21 cellular contexts compared by ENCODE assay signal in genomic region chr21:45457161-45457831, GRCh38. TPM values are rescaled to one million over a fixed set of nuclear protein-coding genes. Genes with fewer than 3 reads are reported as not detected.
A peak's percentile ranks its signal among the peaks of the same experiment; 100 is the strongest.
DNase-seq lines count a peak whose midpoint lies in the region; ATAC-seq and TF ChIP-seq lines count a peak whose summit lies in the region.
"Had no signal": no experiment of that assay in that cellular context is flagged by ENCODE, and none has a peak within 500 bp of the region (broad histone marks: within the 10 kb centered on the region; RNA-seq: fewer than 3 reads in every experiment).

No MANE protein-coding gene starts in this region.

- no peak overlapping the region for H2AFZ ChIP-seq in IMR-90 (replicated peaks; ENCODE audit: low read length, poor library complexity)
- H2AFZ ChIP-seq: parathyroid adenoma had no signal

- H4K20me1 ChIP-seq in IMR-90 (ENCODE audit: insufficient read depth, low read length): peaks cover 48% of the 10 kb centered on the region

- H2BK5ac ChIP-seq in IMR-90 (ENCODE audit: low read depth, low read length, poor library complexity, severe bottlenecking): no peak overlapping the region

- TF ChIP-seq POLR2A in IMR-90 (IDR thresholded peaks at IDR 0.05; ENCODE audit: low read depth, low read length): no peak
- no peak for TF ChIP-seq POLR2A in right lobe of liver (IDR thresholded peaks at IDR 0.05)

- H3K9ac ChIP-seq in IMR-90 (ENCODE audit: low read depth, low read length) (no peak overlapping the region), skeletal muscle tissue (ENCODE audit: low read depth in 1 of 3, low read length in 3 of 3) (no peak overlapping the region)
- H3K9ac ChIP-seq: parathyroid adenoma had no signal

- H3K79me1 ChIP-seq in IMR-90 (ENCODE audit: low read depth in 1 of 2, low read length in 2 of 2): peaks cover 30 to 76% of the 10 kb centered on the region in 2 experiments

- POLR2A ChIA-PET in IMR-90 (lab: Charles Lee; ENCODE audit: unreplicated experiment): no interaction called here

- H2AK5ac ChIP-seq in IMR-90 (ENCODE audit: low read depth, low read length): peak overlapping the region; percentile 26; the same call in 1 of the 2 replicates

- H3K9me1 ChIP-seq in IMR-90 (ENCODE audit: insufficient read depth, low read length): peaks cover 35% of the 10 kb centered on the region

- H3K9me3 Mint-ChIP-seq in chondrocyte (ENCODE audit: low read depth): peaks cover 9% of the 10 kb centered on the region

- no peaks in the 10 kb centered on the region for H3K27me3 ChIP-seq in IMR-90 (ENCODE audit: control insufficient read depth, insufficient read depth, low read length)
- H3K27me3 ChIP-seq in right lobe of liver: no peaks in the 10 kb centered on the region
- H3K27me3 ChIP-seq in skeletal muscle tissue (ENCODE audit: control insufficient read depth in 3 of 3, insufficient read depth in 3 of 3, low read length in 3 of 3): peaks cover 12 to 36% (median 24%) of the 10 kb centered on the region in 3 donors
- H3K27me3 ChIP-seq: transverse colon had no signal

- H3K9me3 ChIP-seq in IMR-90 (ENCODE audit: control insufficient read depth, insufficient read depth, low read length): peaks cover 2% of the 10 kb centered on the region; the same call in 1 of the 2 replicates
- no peaks in the 10 kb centered on the region for H3K9me3 ChIP-seq in right lobe of liver
- H3K9me3 ChIP-seq in skeletal muscle tissue (ENCODE audit: control insufficient read depth in 3 of 3, low read length in 3 of 3): peaks cover 0 to 5% (median 0%) of the 10 kb centered on the region in 3 donors

- H4K8ac ChIP-seq in IMR-90 (ENCODE audit: low read depth in 2 of 2, low read length in 2 of 2): no peak overlapping the region

- H3K36me3 Mint-ChIP-seq in chondrocyte (ENCODE audit: low read depth): peaks cover 13% of the 10 kb centered on the region

- peaks cover 40% of the 10 kb centered on the region for H3K4me1 Mint-ChIP-seq in chondrocyte (ENCODE audit: low read depth)

- H3K27me3 Mint-ChIP-seq in chondrocyte (ENCODE audit: low read depth): no peaks in the 10 kb centered on the region
- H3K27me3 Mint-ChIP-seq: activated CD8-positive, alpha-beta T cell treated with anti-CD3 and anti-CD28 coated beads for 36 hours; stimulated activated naive CD8-positive, alpha-beta T cell treated with anti-CD3 and anti-CD28 coated beads, Interleukin-15, Interleukin-2, amounts not matched to agents 100 ng/mL and 50 ng/mL, for 24 hours had no signal

- no peak overlapping the region for H3K4me3 Mint-ChIP-seq in chondrocyte (ENCODE audit: unreplicated experiment)
- H3K4me3 Mint-ChIP-seq: activated CD8-positive, alpha-beta T cell treated with anti-CD3 and anti-CD28 coated beads for 36 hours; activated naive CD8-positive, alpha-beta T cell; nephron progenitor cell; stimulated activated naive CD8-positive, alpha-beta T cell treated with anti-CD3 and anti-CD28 coated beads, Interleukin-15, Interleukin-2, amounts not matched to agents 100 ng/mL and 50 ng/mL, for 24 hours had no signal

- CTCF ChIA-PET in IMR-90 (lab: Yijun Ruan, JAX): no interaction called here

- H2BK15ac ChIP-seq in IMR-90 (ENCODE audit: low read depth, low read length): no peak overlapping the region

- H3K23ac ChIP-seq in IMR-90 (ENCODE audit: low read depth, low read length): no peak overlapping the region

- H3K4me3 ChIP-seq in IMR-90 (ENCODE audit: insufficient read depth, low read depth, low read length) (no peak overlapping the region), right lobe of liver (peak overlapping the region; percentile 69 to 91 (median 79)), skeletal muscle tissue (ENCODE audit: low read length in 3 of 3) (peak overlapping the region in 2 of 3 donors; percentile 13 to 14)
- H3K4me3 ChIP-seq: transverse colon had no signal

- H3K56ac ChIP-seq in IMR-90 (ENCODE audit: extremely low read depth, insufficient read depth, low read length): no peak overlapping the region

- no peak for TF ChIP-seq CTCF in IMR-90 (conservative IDR thresholded peaks at IDR 0.05; ENCODE audit: low read depth, low read length)
- TF ChIP-seq CTCF in chondrocyte (IDR thresholded peaks at IDR 0.05): no peak
- TF ChIP-seq CTCF in right lobe of liver (IDR thresholded peaks at IDR 0.05): no peak

- dilution Hi-C loops in IMR-90 (cut with HindIII; ENCODE audit: low sequenced_read_pairs, unreplicated experiment): no loop called here

- no peak overlapping the region for H2AK9ac ChIP-seq in IMR-90 (replicated peaks; ENCODE audit: low read depth, low read length, poor library complexity)

- no peak overlapping the region for H3K14ac ChIP-seq in IMR-90 (replicated peaks; ENCODE audit: low read depth, low read length)

- H3K36me3 ChIP-seq in IMR-90 (ENCODE audit: control insufficient read depth, insufficient read depth, low read length) (peaks cover 15% of the 10 kb centered on the region; the same call in 1 of the 2 replicates), right lobe of liver (peaks cover 0 to 14% (median 0%) of the 10 kb centered on the region in 4 donors), skeletal muscle tissue (ENCODE audit: control insufficient read depth in 3 of 3, insufficient read depth in 3 of 3, low read length in 3 of 3) (no peaks in the 10 kb centered on the region)
- H3K36me3 ChIP-seq: transverse colon had no signal

- intact Hi-C loops in IMR-90 (cut with micrococcal nuclease): no loop called here
- intact Hi-C loops in right lobe of liver (cut with DNase I): no loop called here

- no TSS peak for BruUV-seq in IMR-90 (replicated peaks; lab: Mats Ljungman, UMichigan)

- H4K91ac ChIP-seq in IMR-90 (ENCODE audit: insufficient read depth, low read depth, low read length): peak overlapping the region; percentile 24; the same call in 1 of the 2 replicates

- TF ChIP-seq RAD21 in IMR-90 (IDR thresholded peaks at IDR 0.05; ENCODE audit: low read length): no peak

- no peak for ATAC-seq in IMR-90 (ENCODE audit: low read depth)
- ATAC-seq in right lobe of liver: no peak
- ATAC-seq in HG03045 (IDR thresholded peaks at IDR 0.05; ENCODE audit: unreplicated experiment): no peak
- no peak for ATAC-seq in GM21515 (IDR thresholded peaks at IDR 0.05; ENCODE audit: unreplicated experiment)
- ATAC-seq: activated CD8-positive, alpha-beta T cell treated with anti-CD3 and anti-CD28 coated beads for 36 hours had no signal

- H3K4ac ChIP-seq in IMR-90 (ENCODE audit: low read depth, low read length): no peak overlapping the region; the same call in 1 of the 2 replicates

- no peak for DNase-seq in IMR-90
- peak; percentile 70 for DNase-seq in chondrocyte (ENCODE audit: low spot score)
- DNase-seq in right lobe of liver: peak in 2 of 3 donors; percentile 27 to 55
- no peak for DNase-seq in COLO829 (ENCODE audit: low spot score)
- no peak for DNase-seq in COR-L47 (lab: John Stamatoyannopoulos, UW)
- DNase-seq: ACHN; activated CD4-positive, alpha-beta T cell treated with anti-CD3 and anti-CD28 coated beads for 1 hour; activated CD8-positive, alpha-beta T cell treated with anti-CD3 and anti-CD28 coated beads for 36 hours; Caco-2; DMS79 treated with DMSO at 0.1 percent for 48 hours; Kasumi-1; nephron progenitor cell; OCI-M1; transverse colon had no signal

- no peak overlapping the region for H2BK20ac ChIP-seq in IMR-90 (ENCODE audit: low read depth, low read length)

- H3K4me2 ChIP-seq in IMR-90 (ENCODE audit: low read depth, low read length): no peak overlapping the region

- H4K5ac ChIP-seq in IMR-90 (ENCODE audit: low read depth, low read length): no peak overlapping the region

- no peak overlapping the region for H3K27ac ChIP-seq in IMR-90 (ENCODE audit: insufficient read depth, low read length)
- peak overlapping the region; percentile 11 to 78 (median 78) for H3K27ac ChIP-seq in right lobe of liver
- H3K27ac ChIP-seq in skeletal muscle tissue (ENCODE audit: low read depth, low read length): no peak overlapping the region
- H3K27ac ChIP-seq: parathyroid adenoma, transverse colon had no signal

- H3K18ac ChIP-seq in IMR-90 (ENCODE audit: low read depth, low read length): no peak overlapping the region

- 91% methylated on average over 10 of the region's 25 CpGs; no CpG with 5 or more reads in 1 of the 2 experiments for WGBS in IMR-90 (ENCODE audit: extremely low coverage in 2 of 2, insufficient read length in 1 of 2), 2 experiments
- WGBS in right lobe of liver (ENCODE audit: insufficient coverage, low coverage, low lambda C conversion rate, missing lambda C conversion rate): no CpG with 5 or more reads among the region's 25 CpGs

- in situ Hi-C loops in IMR-90 (cut with MboI; ENCODE audit: low sequenced_read_pairs): no loop called here

- H3K4me1 ChIP-seq in IMR-90 (ENCODE audit: control insufficient read depth, insufficient read depth, low read length) (peaks cover 54% of the 10 kb centered on the region), right lobe of liver (peaks cover 0 to 56% (median 24%) of the 10 kb centered on the region in 4 donors), skeletal muscle tissue (ENCODE audit: control insufficient read depth in 3 of 3, insufficient read depth in 3 of 3, low read length in 3 of 3) (peaks cover 12 to 26% (median 18%) of the 10 kb centered on the region in 3 donors)
- H3K4me1 ChIP-seq: parathyroid adenoma had no signal

- no peak overlapping the region for H2BK120ac ChIP-seq in IMR-90 (ENCODE audit: low read depth, low read length)

- H3K27ac Mint-ChIP-seq in chondrocyte (ENCODE audit: unreplicated experiment): peak overlapping the region; percentile 57
- H3K27ac Mint-ChIP-seq: activated CD8-positive, alpha-beta T cell treated with anti-CD3 and anti-CD28 coated beads for 36 hours; activated naive CD8-positive, alpha-beta T cell; activated T-helper 2 cell treated with anti-CD3 and anti-CD28 coated beads, Interferon-gamma antibody, Interleukin-2, Interleukin-4, amounts not matched to agents 10 μg/mL and 5 μg/mL and 100 μg/mL, durations not matched to agents 14 hours and 24 hours and 36 hours; nephron progenitor cell; stimulated activated naive CD8-positive, alpha-beta T cell treated with anti-CD3 and anti-CD28 coated beads, Interleukin-15, Interleukin-2, amounts not matched to agents 100 ng/mL and 50 ng/mL, for 24 hours had no signal

TF ChIP-seq in IMR-90, 13 proteins besides CTCF, POLR2A, EP300 and RAD21 (continues in another document):
- no peak for TF ChIP-seq CEBPB (IDR thresholded peaks at IDR 0.05; ENCODE audit: low read depth, low read length)

RNA-seq across cellular contexts. Expression of gene COL18A1, which starts 52.3 kb away (rescaled TPM):
- total RNA-seq in IMR-90 (2012; rRNA removed): 4.3 and 6.7 TPM in 2 replicates
- 46.7 and 52.6 TPM in 2 replicates for polyA plus RNA-seq in IMR-90 (2012; rRNA removed)
- 66.0 and 124 TPM in 2 replicates for polyA plus RNA-seq in IMR-90 (2012; cell fraction: cytosol; rRNA removed)
- 136 and 394 TPM in 2 replicates for polyA plus RNA-seq in IMR-90 (2012; cell fraction: nucleus; rRNA removed; ENCODE audit: low replicate concordance)
- total RNA-seq in chondrocyte: 322 to 628 TPM (median 616 TPM) in 3 replicates
- total RNA-seq in right lobe of liver: 100 to 1,000 TPM; 261 to 487 (median 297) TPM
- total RNA-seq in skeletal muscle tissue: 59.0 TPM

Comparison
In these comparisons a context has a peak if more than half of its experiments do, and no peak if none do; other contexts are left out.
1. DNase-seq: peak in chondrocyte (single experiment) and right lobe of liver (2 of 3); none in IMR-90 (single experiment), COLO829 (single experiment) and COR-L47 (single experiment).
2. H3K27ac ChIP-seq: peak in right lobe of liver (3 of 3); none in IMR-90 (single experiment) and skeletal muscle tissue (single experiment).